1 cellular context compared by ENCODE assay signal in the genomic region with DNA sequence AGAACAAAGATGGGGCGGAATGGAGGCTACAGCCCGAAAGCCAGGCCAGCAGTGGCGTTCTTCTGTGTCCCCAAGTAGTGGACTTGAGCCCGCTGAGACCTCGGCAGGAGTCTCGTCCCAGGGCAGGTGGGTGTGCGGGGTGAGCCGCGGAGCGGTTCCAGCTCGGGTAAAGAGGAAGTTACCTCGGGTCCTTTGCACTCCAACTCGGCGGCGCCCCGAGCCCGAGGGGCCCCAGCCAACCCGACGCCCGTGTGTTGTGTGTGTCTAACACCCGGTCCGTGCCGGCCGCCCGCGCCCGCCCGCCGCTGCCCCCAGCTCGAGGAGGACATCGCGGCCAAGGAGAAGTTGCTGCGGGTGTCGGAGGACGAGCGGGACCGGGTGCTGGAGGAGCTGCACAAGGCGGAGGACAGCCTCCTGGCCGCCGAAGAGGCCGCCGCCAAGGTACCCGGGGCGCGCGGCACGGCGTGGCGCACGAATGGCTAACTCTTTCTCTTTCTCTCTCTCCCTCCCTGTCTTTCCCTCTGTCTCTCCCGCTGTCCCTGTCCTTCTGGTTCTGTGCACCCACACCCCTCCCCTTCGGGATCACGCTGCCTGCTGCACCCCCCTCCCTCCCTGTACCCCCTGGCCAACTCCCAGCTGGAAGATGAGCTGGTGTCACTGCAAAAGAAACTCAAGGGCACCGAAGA.
TF ChIP-seq lines count a peak whose summit lies in the region.

No MANE protein-coding gene starts in this region.

TF ChIP-seq in H1, 55 proteins besides CTCF, POLR2A, EP300 and RAD21 (continued from another document):
- TF ChIP-seq, protein P1, sequence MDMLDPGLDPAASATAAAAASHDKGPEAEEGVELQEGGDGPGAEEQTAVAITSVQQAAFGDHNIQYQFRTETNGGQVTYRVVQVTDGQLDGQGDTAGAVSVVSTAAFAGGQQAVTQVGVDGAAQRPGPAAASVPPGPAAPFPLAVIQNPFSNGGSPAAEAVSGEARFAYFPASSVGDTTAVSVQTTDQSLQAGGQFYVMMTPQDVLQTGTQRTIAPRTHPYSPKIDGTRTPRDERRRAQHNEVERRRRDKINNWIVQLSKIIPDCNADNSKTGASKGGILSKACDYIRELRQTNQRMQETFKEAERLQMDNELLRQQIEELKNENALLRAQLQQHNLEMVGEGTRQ (IDR thresholded peaks at IDR 0.05; ENCODE audit: low read length): no peak
- TF ChIP-seq TAF7 (optimal IDR thresholded peaks at IDR 0.05; ENCODE audit: borderline replicate concordance, low read depth, low read length) (peak; percentile 19), TAF1 (IDR thresholded peaks at IDR 0.05; ENCODE audit: low read depth, low read length) (0 out of 2 replicates have a peak, but pooled peaks have one; percentile 32), SIN3A (conservative IDR thresholded peaks at IDR 0.05 in 1 of 2, IDR thresholded peaks at IDR 0.05 in 1 of 2; ENCODE audit: low read depth in 1 of 2, low read length in 2 of 2) (peak in 1 of 2 experiments; percentile 37; a peak in 1 of 4 replicates), TBP (IDR thresholded peaks at IDR 0.05; ENCODE audit: low read depth, low read length) (0 out of 2 replicates have a peak, but pooled peaks have one; percentile 9), ATF2 (IDR thresholded peaks at IDR 0.05; ENCODE audit: low read length) (peak; percentile 27), POLR2AphosphoS5 (IDR thresholded peaks at IDR 0.05; ENCODE audit: low read depth, low read length) (peak; percentile 58), SIX5 (IDR thresholded peaks at IDR 0.05; ENCODE audit: low read depth, low read length) (no peak), CEBPB (IDR thresholded peaks at IDR 0.05; ENCODE audit: low read depth, low read length) (no peak), GABPA (IDR thresholded peaks at IDR 0.05; ENCODE audit: borderline replicate concordance, insufficient read depth, low read length) (0 out of 2 replicates have a peak, but pooled peaks have one; percentile 16), RFX5 (IDR thresholded peaks at IDR 0.05; ENCODE audit: borderline replicate concordance, low read depth, low read length) (no peak), HDAC2 (IDR thresholded peaks at IDR 0.05; ENCODE audit: borderline replicate concordance in 1 of 2, low read depth in 2 of 2, low read length in 2 of 2) (no peak), NANOG (IDR thresholded peaks at IDR 0.05; ENCODE audit: insufficient read depth, low read depth, low read length, poor library complexity, severe bottlenecking) (no peak), KDM4A (IDR thresholded peaks at IDR 0.05; ENCODE audit: low read depth, low read length, severe bottlenecking) (no peak), E2F6 (IDR thresholded peaks at IDR 0.05) (no peak), MAFK (IDR thresholded peaks at IDR 0.05; ENCODE audit: low read depth, low read length) (no peak), CHD7 (IDR thresholded peaks at IDR 0.05; ENCODE audit: insufficient replicate concordance, low read length) (no peak), NRF1 (IDR thresholded peaks at IDR 0.05; ENCODE audit: low read depth, low read length) (no peak; the same call in 1 of the 2 replicates), SP1 (IDR thresholded peaks at IDR 0.05; ENCODE audit: low read depth, low read length) (no peak), SUZ12 (IDR thresholded peaks at IDR 0.05; ENCODE audit: low read length) (no peak)
